23 cellular contexts compared by ENCODE assay signal in genomic region chr9:104912606-104913005, GRCh38. TPM values are rescaled to one million over a fixed set of nuclear protein-coding genes. Genes with fewer than 3 reads are reported as not detected.
A peak's percentile ranks its signal among the peaks of the same experiment; 100 is the strongest.
DNase-seq lines count a peak whose midpoint lies in the region; ATAC-seq and TF ChIP-seq lines count a peak whose summit lies in the region.
"Had no signal": no experiment of that assay in that cellular context is flagged by ENCODE, and none has a peak within 500 bp of the region (broad histone marks: within the 10 kb centered on the region; RNA-seq: fewer than 3 reads in every experiment).

No MANE protein-coding gene starts in this region.

- ATAC-seq in psoas muscle, result no peak
- ATAC-seq in GM18873 (IDR thresholded peaks at IDR 0.05; ENCODE audit: low FRiP score, unreplicated experiment), result no peak
- ATAC-seq: Panc1 had no signal

- H3K9me3 ChIP-seq in psoas muscle, result no peaks in the 10 kb centered on the region
- H3K9me3 ChIP-seq in ascending aorta, result no peaks in the 10 kb centered on the region

- H3K27me3 ChIP-seq in psoas muscle (ENCODE audit: insufficient read depth in 3 of 3, low read length in 2 of 3) (no peaks in the 10 kb centered on the region), ascending aorta (no peaks in the 10 kb centered on the region)

- peak; percentile 36 for DNase-seq in DMS53 (lab: John Stamatoyannopoulos, UW)
- DNase-seq in DMS53 treated with DMSO at 0.1 percent for 48 hours (lab: John Stamatoyannopoulos, UW; ENCODE audit: unreplicated experiment), result no peak
- peak; percentile 49 for DNase-seq in NCI-H69 (lab: John Stamatoyannopoulos, UW)
- no peak for DNase-seq in glutamatergic neuron
- DNase-seq in psoas muscle, result no peak
- DNase-seq in NCI-H1092 (lab: John Stamatoyannopoulos, UW), result no peak
- DNase-seq in ascending aorta (ENCODE audit: low spot score in 2 of 2), result no peak
- DNase-seq: ACHN; CD4-positive, alpha-beta T cell; DMS79; GF-D8; HCEC 1CT; NCI-H1048; NCI-H1436; NCI-H187; NCI-H2171 treated with DMSO at 0.1 percent for 48 hours; NCI-H345; NCI-H524 treated with DMSO at 0.1 percent for 48 hours; SHP77 had no signal

- H3K4me3 ChIP-seq in psoas muscle (no peak overlapping the region), ascending aorta (no peak overlapping the region)

- no peaks in the 10 kb centered on the region for H3K36me3 Mint-ChIP-seq in glutamatergic neuron (ENCODE audit: unreplicated experiment)

- H3K27me3 Mint-ChIP-seq in glutamatergic neuron (ENCODE audit: unreplicated experiment), result peaks cover 3% of the 10 kb centered on the region
- H3K27me3 Mint-ChIP-seq: CD4-positive, alpha-beta T cell had no signal

- peaks cover 0 to 4% of the 10 kb centered on the region in 2 donors for H3K36me3 ChIP-seq in psoas muscle (ENCODE audit: insufficient read depth in 1 of 2, low read depth in 1 of 2)
- no peaks in the 10 kb centered on the region for H3K36me3 ChIP-seq in ascending aorta

- peak overlapping the region; percentile 24 for H3K27ac Mint-ChIP-seq in glutamatergic neuron (ENCODE audit: unreplicated experiment)
- H3K27ac Mint-ChIP-seq: CD4-positive, alpha-beta T cell had no signal

- H3K4me1 ChIP-seq in psoas muscle (peaks cover 90% of the 10 kb centered on the region), ascending aorta (peaks cover under 1 to 21% of the 10 kb centered on the region in 2 donors)

- peaks cover 9% of the 10 kb centered on the region for H3K9me3 Mint-ChIP-seq in glutamatergic neuron (ENCODE audit: unreplicated experiment)
- H3K9me3 Mint-ChIP-seq: CD4-positive, alpha-beta T cell had no signal

- peak overlapping the region; percentile 12 for H3K27ac ChIP-seq in psoas muscle
- no peak overlapping the region for H3K27ac ChIP-seq in ascending aorta
- H3K27ac ChIP-seq: 22Rv1, RWPE1 had no signal

- 70 to 80% (median 76%) methylated on average over 3 of the region's 3 CpGs for WGBS in psoas muscle, 3 donors

- intact Hi-C loops in psoas muscle (cut with DNase I) (no loop called here), ascending aorta (cut with DNase I) (loop anchor here (10.0 kb wide), 1 partner anchor 642 kb away; the partner anchor contains the start of gene FKTN)

- peak overlapping the region; percentile 53 for H3K4me3 Mint-ChIP-seq in glutamatergic neuron (ENCODE audit: unreplicated experiment)
- H3K4me3 Mint-ChIP-seq: CD4-positive, alpha-beta T cell had no signal

- peaks cover 60% of the 10 kb centered on the region for H3K4me1 Mint-ChIP-seq in glutamatergic neuron (ENCODE audit: low read depth, unreplicated experiment)

- no peak for TF ChIP-seq CTCF in glutamatergic neuron (IDR thresholded peaks at IDR 0.05; ENCODE audit: partially characterized antibody, unreplicated experiment)
- TF ChIP-seq CTCF in psoas muscle (IDR thresholded peaks at IDR 0.05), result no peak
- TF ChIP-seq CTCF in ascending aorta (IDR thresholded peaks at IDR 0.05), result no peak

RNA-seq across cellular contexts. Expression of gene ABCA1, which starts 15.3 kb away (rescaled TPM):
- total RNA-seq in glutamatergic neuron (ENCODE audit: unreplicated experiment) (146 TPM), psoas muscle (10 to 100 TPM in 2 of 4 donors, 1 to 10 TPM in 2; 8.2 to 26.1 (median 16.2) TPM), ascending aorta (14.0 TPM)
- 1 to 10 TPM; 1.9 to 6.3 (median 3.3) TPM for polyA plus RNA-seq in psoas muscle

Comparison
In these comparisons a context has a peak if more than half of its experiments do, and no peak if none do; other contexts are left out.
1. DNase-seq: peak in DMS53 (single experiment) and NCI-H69 (single experiment); none in DMS53 treated with DMSO at 0.1 percent for 48 hours (single experiment), glutamatergic neuron (single experiment), psoas muscle (0 of 2), NCI-H1092 (single experiment) and ascending aorta (0 of 2).